21 cellular contexts compared by ENCODE assay signal in the genomic region with DNA sequence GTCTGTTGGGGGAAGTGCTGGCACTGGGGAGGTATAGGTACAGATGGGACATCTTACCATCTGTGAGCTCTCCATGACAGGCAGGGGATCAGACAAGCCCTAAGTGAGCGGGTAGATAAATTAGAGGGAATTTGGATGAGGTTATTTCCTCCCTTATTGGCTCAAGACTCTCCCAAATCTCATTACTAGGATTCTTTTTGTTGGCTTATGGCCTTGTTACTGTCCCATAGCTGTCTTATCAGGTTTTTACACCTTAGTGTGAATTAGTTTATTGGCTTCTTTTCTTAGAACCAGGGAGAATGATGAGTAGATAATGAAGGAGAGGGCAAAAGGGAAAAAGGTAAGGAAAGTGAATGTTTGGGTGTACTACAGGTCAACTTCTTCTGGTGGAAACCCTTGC.
"Had no signal": no experiment of that assay in that cellular context is flagged by ENCODE, and none has a peak within 500 bp of the region (broad histone marks: within the 10 kb centered on the region; RNA-seq: fewer than 3 reads in every experiment).

No MANE protein-coding gene starts in this region.

- H3K9me3 Mint-ChIP-seq: activated T-cell treated with anti-CD3 and anti-CD28 coated beads, Interleukin-2, amount 50 U/mL, for 4 hours; activated T-helper 2 cell treated with anti-CD3 and anti-CD28 coated beads, Interferon-gamma antibody, Interleukin-2, Interleukin-4, amounts not matched to agents 10 μg/mL and 5 μg/mL and 100 μg/mL, durations not matched to agents 14 hours and 24 hours and 36 hours; WTC11 had no signal

- H3K27me3 ChIP-seq: adrenal gland, gastroesophageal sphincter, spleen had no signal

- H3K4me3 Mint-ChIP-seq: activated naive CD8-positive, alpha-beta T cell; activated T-cell treated with anti-CD3 and anti-CD28 coated beads, Interleukin-2, amount 50 U/mL, for 4 hours; naive thymus-derived CD4-positive, alpha-beta T cell; type B pancreatic cell; WTC11 had no signal

- H3K27me3 Mint-ChIP-seq: activated naive CD8-positive, alpha-beta T cell; naive thymus-derived CD4-positive, alpha-beta T cell; progenitor cell of endocrine pancreas had no signal

- H3K4me1 ChIP-seq: adrenal gland, spleen had no signal

- H3K4me1 Mint-ChIP-seq: naive thymus-derived CD4-positive, alpha-beta T cell had no signal

- H3K36me3 Mint-ChIP-seq: activated naive CD8-positive, alpha-beta T cell; naive thymus-derived CD4-positive, alpha-beta T cell; type B pancreatic cell; WTC11 had no signal

- DNase-seq: activated CD8-positive, alpha-beta memory T cell treated with anti-CD3 and anti-CD28 coated beads for 24 hours; activated CD8-positive, alpha-beta memory T cell treated with anti-CD3 and anti-CD28 coated beads, Interleukin-2, amount 50 U/mL, for 48 hours; activated naive CD4-positive, alpha-beta T cell; activated T-cell treated with anti-CD3 and anti-CD28 coated beads, Interleukin-2, amount 50 U/mL, for 4 hours; adrenal gland; cerebellar nuclear complex; head of caudate nucleus; naive thymus-derived CD4-positive, alpha-beta T cell; retina; spleen; stimulated activated CD4-positive, alpha-beta T cell treated with anti-CD3 and anti-CD28 coated beads, Interleukin-4, amount 100 ng/mL, for 24 hours; stimulated activated naive CD4-positive, alpha-beta T cell treated with Interleukin-2 at 50 U/mL for 16 hours; T-helper 1 cell had no signal

- H3K27ac Mint-ChIP-seq: activated naive CD8-positive, alpha-beta T cell; activated T-helper 2 cell treated with anti-CD3 and anti-CD28 coated beads, Interferon-gamma antibody, Interleukin-2, Interleukin-4, amounts not matched to agents 10 μg/mL and 5 μg/mL and 100 μg/mL, durations not matched to agents 14 hours and 24 hours and 36 hours; naive thymus-derived CD4-positive, alpha-beta T cell; progenitor cell of endocrine pancreas; type B pancreatic cell; WTC11 had no signal

- H3K27ac ChIP-seq: adrenal gland, coronary artery, gastroesophageal sphincter, spleen, thoracic aorta had no signal

- H3K9me3 ChIP-seq: adrenal gland, gastroesophageal sphincter, spleen, thoracic aorta had no signal
